Comparison of ENCODE assay signal across 18 cellular contexts in genomic region chr1:17861685-17862084, GRCh38.
A peak's percentile ranks its signal among the peaks of the same experiment; 100 is the strongest.
DNase-seq lines count a peak whose midpoint lies in the region; ATAC-seq and TF ChIP-seq lines count a peak whose summit lies in the region.
"Had no signal": no experiment of that assay in that cellular context is flagged by ENCODE, and none has a peak within 500 bp of the region (broad histone marks: within the 10 kb centered on the region; RNA-seq: fewer than 3 reads in every experiment).

No MANE protein-coding gene starts in this region.

- no peaks in the 10 kb centered on the region for H3K4me1 ChIP-seq in psoas muscle
- H3K4me1 ChIP-seq: HAP-1, heart left ventricle, prostate gland, testis had no signal

- no peak for ATAC-seq in psoas muscle
- ATAC-seq: heart left ventricle had no signal

- no peaks in the 10 kb centered on the region for H3K9me3 ChIP-seq in psoas muscle
- H3K9me3 ChIP-seq: adrenal gland, HAP-1, heart left ventricle, prostate gland, testis had no signal

- H3K4me3 ChIP-seq in brain microvascular endothelial cell (ENCODE audit: low read depth, low read length) (no peak overlapping the region), psoas muscle (no peak overlapping the region)
- H3K4me3 ChIP-seq: adrenal gland, HAP-1, heart left ventricle, prostate gland, testis had no signal

- 19 to 27% (median 25%) methylated on average over 3 of the region's 3 CpGs for WGBS in psoas muscle, 3 donors

- in situ Hi-C loops in ACHN (cut with HindIII; ENCODE audit: low pct_ligation_motif_present, low pct_unique_long_range_greater_than_20kb, low sequenced_read_pairs) (no loop called here), brain microvascular endothelial cell (cut with HindIII; ENCODE audit: low pct_ligation_motif_present, low sequenced_read_pairs) (no loop called here)

- H3K27me3 ChIP-seq in brain microvascular endothelial cell (replicated peaks) (no peaks in the 10 kb centered on the region), psoas muscle (ENCODE audit: insufficient read depth in 3 of 3, low read length in 2 of 3) (peaks cover 0 to 28% (median 5%) of the 10 kb centered on the region in 3 donors)
- H3K27me3 ChIP-seq: adrenal gland, testis had no signal

- TF ChIP-seq CTCF in brain microvascular endothelial cell (IDR thresholded peaks at IDR 0.05; ENCODE audit: low read depth, low read length, missing control alignments) (no peak), psoas muscle (IDR thresholded peaks at IDR 0.05) (no peak)

- H3K36me3 ChIP-seq in brain microvascular endothelial cell (replicated peaks) (no peaks in the 10 kb centered on the region), psoas muscle (ENCODE audit: insufficient read depth in 1 of 2, low read depth in 1 of 2) (no peaks in the 10 kb centered on the region)
- H3K36me3 ChIP-seq: adrenal gland, HAP-1, heart left ventricle, prostate gland had no signal

- DNase-seq in ACHN = peak; percentile 71
- DNase-seq in HT1080 (ENCODE audit: low read depth) = peak; percentile 50
- DNase-seq in NCI-H510A (lab: John Stamatoyannopoulos, UW) = peak; percentile 57
- DNase-seq in brain microvascular endothelial cell = peak; percentile 57
- no peak for DNase-seq in caudate nucleus (lab: John Stamatoyannopoulos, UW)
- DNase-seq in psoas muscle = no peak
- DNase-seq in germinal center (ENCODE audit: low spot score) = no peak
- DNase-seq in head of caudate nucleus = no peak
- DNase-seq: activated CD4-positive, alpha-beta memory T cell treated with anti-CD3 and anti-CD28 coated beads, Interleukin-2, amount 10 ng/mL, durations not matched to agents 7 days and 5 days; adrenal gland; cortex of kidney; DMS153; erythroblast; heart left ventricle; SHP77; testis had no signal

- H3K27ac ChIP-seq in brain microvascular endothelial cell = no peak overlapping the region
- H3K27ac ChIP-seq in caudate nucleus (ENCODE audit: low read depth, low read length) = no peak overlapping the region
- H3K27ac ChIP-seq in psoas muscle = no peak overlapping the region
- H3K27ac ChIP-seq: adrenal gland, heart left ventricle, prostate gland, testis had no signal

- intact Hi-C loops in psoas muscle (cut with DNase I) (no loop called here), head of caudate nucleus (cut with DNase I) (no loop called here)

Comparison
In these comparisons a context has a peak if more than half of its experiments do, and no peak if none do; other contexts are left out.
1. DNase-seq: peak in ACHN (single experiment), HT1080 (single experiment), NCI-H510A (single experiment) and brain microvascular endothelial cell (single experiment); none in caudate nucleus (0 of 61), psoas muscle (0 of 2), germinal center (single experiment) and head of caudate nucleus (0 of 42).